13 cellular contexts compared by ENCODE assay signal in the genomic region with DNA sequence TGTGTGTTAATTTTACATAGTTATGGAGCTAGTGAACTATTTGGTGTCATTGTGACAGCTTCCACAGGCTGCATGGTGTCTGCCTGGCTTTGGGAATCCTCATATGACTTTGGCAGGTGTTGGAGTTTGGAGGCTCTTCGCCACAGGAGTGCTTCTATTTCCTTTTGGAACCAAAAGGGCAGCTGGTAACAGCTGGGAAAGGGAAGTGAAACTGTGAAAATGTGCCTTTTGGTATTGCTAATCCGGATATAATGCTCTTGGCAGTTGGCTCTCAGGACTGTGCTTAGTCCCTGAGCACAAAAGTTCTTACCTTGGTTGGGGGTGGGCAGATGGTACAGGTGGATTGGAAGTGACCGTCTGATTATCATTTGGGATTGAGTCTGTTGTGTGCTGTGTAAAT. TPM values are rescaled to one million over a fixed set of nuclear protein-coding genes. Genes with fewer than 3 reads are reported as not detected.
DNase-seq lines count a peak whose midpoint lies in the region; ATAC-seq and TF ChIP-seq lines count a peak whose summit lies in the region.
"Had no signal": no experiment of that assay in that cellular context is flagged by ENCODE, and none has a peak within 500 bp of the region (broad histone marks: within the 10 kb centered on the region; RNA-seq: fewer than 3 reads in every experiment).

No MANE protein-coding gene starts in this region.

- intact Hi-C loops in activated T-helper 1 cell treated with anti-CD3 and anti-CD28 coated beads, Interleukin-12 subunit alpha, Interleukin-12 subunit beta, Interleukin-2, Interleukin-4 antibody, amounts not matched to agents 30 ng/mL and 10 ng/mL and 1 ng/mL, durations not matched to agents 14 hours and 24 hours and 36 hours (cut with micrococcal nuclease) = no loop called here

- no peaks in the 10 kb centered on the region for H3K9me3 ChIP-seq in CD8-positive, alpha-beta memory T cell (ENCODE audit: low read length)
- H3K9me3 ChIP-seq: vagina had no signal

- no peak for DNase-seq in CD8-positive, alpha-beta memory T cell
- DNase-seq in activated T-helper 1 cell treated with anti-CD3 and anti-CD28 coated beads, Interleukin-12 subunit alpha, Interleukin-12 subunit beta, Interleukin-2, Interleukin-4 antibody, amounts not matched to agents 30 ng/mL and 10 ng/mL and 1 ng/mL, durations not matched to agents 14 hours and 24 hours and 36 hours (ENCODE audit: low spot score) = no peak
- DNase-seq in erythroblast (lab: John Stamatoyannopoulos, UW) (no peak), cerebellar cortex (ENCODE audit: low spot score) (no peak), chondrocyte (ENCODE audit: low spot score) (no peak)
- DNase-seq: activated naive CD4-positive, alpha-beta T cell treated with Interleukin-2 at 50 U/mL for 16 hours; stimulated activated CD4-positive, alpha-beta T cell treated with anti-CD3 and anti-CD28 coated beads, Interleukin-2, amount 100 ng/mL, for 24 hours had no signal

- no peak for TF ChIP-seq POLR2A in erythroblast (IDR thresholded peaks at IDR 0.05; ENCODE audit: low read length)

- H3K27ac ChIP-seq in CD8-positive, alpha-beta memory T cell (ENCODE audit: low read depth, low read length) = no peak overlapping the region
- H3K27ac ChIP-seq: C4-2B, vagina had no signal

- no peak overlapping the region for H3K4me3 ChIP-seq in CD8-positive, alpha-beta memory T cell (ENCODE audit: low read length)
- H3K4me3 ChIP-seq: lung, vagina had no signal

- CTCF ChIA-PET in CD8-positive, alpha-beta memory T cell (lab: Charles Lee) = interaction anchor here (1.6 to 1.9 kb wide), 2 partner anchors 18 to 245 kb away, joined by 4 read pairs; a partner anchor contains a TSS

- H3K4me1 Mint-ChIP-seq in CD8-positive, alpha-beta memory T cell = peaks cover 27 to 50% (median 38%) of the 10 kb centered on the region in 3 donors
- peaks cover 33% of the 10 kb centered on the region for H3K4me1 Mint-ChIP-seq in activated T-helper 1 cell treated with anti-CD3 and anti-CD28 coated beads, Interleukin-12 subunit alpha, Interleukin-12 subunit beta, Interleukin-2, Interleukin-4 antibody, amounts not matched to agents 30 ng/mL and 10 ng/mL and 1 ng/mL, durations not matched to agents 14 hours and 24 hours and 36 hours (ENCODE audit: low read depth)
- H3K4me1 Mint-ChIP-seq in chondrocyte (ENCODE audit: low read depth) = no peaks in the 10 kb centered on the region

- H3K4me3 Mint-ChIP-seq in CD8-positive, alpha-beta memory T cell = no peak overlapping the region
- no peak overlapping the region for H3K4me3 Mint-ChIP-seq in activated T-helper 1 cell treated with anti-CD3 and anti-CD28 coated beads, Interleukin-12 subunit alpha, Interleukin-12 subunit beta, Interleukin-2, Interleukin-4 antibody, amounts not matched to agents 30 ng/mL and 10 ng/mL and 1 ng/mL, durations not matched to agents 14 hours and 24 hours and 36 hours
- H3K4me3 Mint-ChIP-seq in chondrocyte (ENCODE audit: unreplicated experiment) = no peak overlapping the region

- peaks cover 10% of the 10 kb centered on the region for H3K4me1 ChIP-seq in CD8-positive, alpha-beta memory T cell (ENCODE audit: insufficient read depth, low read length)
- H3K4me1 ChIP-seq: vagina had no signal

- peaks cover under 1 to 74% (median 21%) of the 10 kb centered on the region in 3 donors for H3K36me3 Mint-ChIP-seq in CD8-positive, alpha-beta memory T cell
- peaks cover 19% of the 10 kb centered on the region for H3K36me3 Mint-ChIP-seq in activated T-helper 1 cell treated with anti-CD3 and anti-CD28 coated beads, Interleukin-12 subunit alpha, Interleukin-12 subunit beta, Interleukin-2, Interleukin-4 antibody, amounts not matched to agents 30 ng/mL and 10 ng/mL and 1 ng/mL, durations not matched to agents 14 hours and 24 hours and 36 hours (ENCODE audit: low read depth)
- H3K36me3 Mint-ChIP-seq in chondrocyte (ENCODE audit: low read depth) = peaks cover 8% of the 10 kb centered on the region

- no peaks in the 10 kb centered on the region for H3K27me3 Mint-ChIP-seq in CD8-positive, alpha-beta memory T cell
- H3K27me3 Mint-ChIP-seq in activated T-helper 1 cell treated with anti-CD3 and anti-CD28 coated beads, Interleukin-12 subunit alpha, Interleukin-12 subunit beta, Interleukin-2, Interleukin-4 antibody, amounts not matched to agents 30 ng/mL and 10 ng/mL and 1 ng/mL, durations not matched to agents 14 hours and 24 hours and 36 hours (ENCODE audit: insufficient read depth) = no peaks in the 10 kb centered on the region
- no peaks in the 10 kb centered on the region for H3K27me3 Mint-ChIP-seq in chondrocyte (ENCODE audit: low read depth)

- POLR2A ChIA-PET in CD8-positive, alpha-beta memory T cell (lab: Charles Lee) = no interaction called here

- no peaks in the 10 kb centered on the region for H3K9me3 Mint-ChIP-seq in CD8-positive, alpha-beta memory T cell
- H3K9me3 Mint-ChIP-seq in activated T-helper 1 cell treated with anti-CD3 and anti-CD28 coated beads, Interleukin-12 subunit alpha, Interleukin-12 subunit beta, Interleukin-2, Interleukin-4 antibody, amounts not matched to agents 30 ng/mL and 10 ng/mL and 1 ng/mL, durations not matched to agents 14 hours and 24 hours and 36 hours = no peaks in the 10 kb centered on the region
- H3K9me3 Mint-ChIP-seq in chondrocyte (ENCODE audit: low read depth) = no peaks in the 10 kb centered on the region

- TF ChIP-seq CTCF in chondrocyte (IDR thresholded peaks at IDR 0.05) = no peak

- peak overlapping the region in 6 of 8 donors; percentile 19 to 84 (median 38) for H3K27ac Mint-ChIP-seq in CD8-positive, alpha-beta memory T cell
- peak overlapping the region; percentile 13 for H3K27ac Mint-ChIP-seq in activated T-helper 1 cell treated with anti-CD3 and anti-CD28 coated beads, Interleukin-12 subunit alpha, Interleukin-12 subunit beta, Interleukin-2, Interleukin-4 antibody, amounts not matched to agents 30 ng/mL and 10 ng/mL and 1 ng/mL, durations not matched to agents 14 hours and 24 hours and 36 hours
- no peak overlapping the region for H3K27ac Mint-ChIP-seq in chondrocyte (ENCODE audit: unreplicated experiment)

- ATAC-seq in GM19468 (IDR thresholded peaks at IDR 0.05; ENCODE audit: extremely low read depth, unreplicated experiment) = peak; percentile 38
- ATAC-seq in HG03342 (IDR thresholded peaks at IDR 0.05; ENCODE audit: unreplicated experiment) = peak; percentile 71
- ATAC-seq in HG02970 (IDR thresholded peaks at IDR 0.05; ENCODE audit: low FRiP score, unreplicated experiment) = no peak

- no peaks in the 10 kb centered on the region for H3K27me3 ChIP-seq in CD8-positive, alpha-beta memory T cell (ENCODE audit: insufficient read depth, low read length, poor library complexity, severe bottlenecking)
- H3K27me3 ChIP-seq: vagina had no signal

- H3K36me3 ChIP-seq in CD8-positive, alpha-beta memory T cell (ENCODE audit: insufficient read depth, low read length) = peaks cover 14% of the 10 kb centered on the region

RNA-seq across cellular contexts. Expression of a gene that starts 18.1 kb away (rescaled TPM):
- total RNA-seq in CD8-positive, alpha-beta memory T cell = 10 to 100 TPM; 29.1 to 30.4 TPM
- 46.3 TPM for polyA plus RNA-seq in CD8-positive, alpha-beta memory T cell
- 21.9 and 22.0 TPM in 2 replicates for total RNA-seq in activated T-helper 1 cell treated with anti-CD3 and anti-CD28 coated beads, Interleukin-12 subunit alpha, Interleukin-12 subunit beta, Interleukin-2, Interleukin-4 antibody, amounts not matched to agents 30 ng/mL and 10 ng/mL and 1 ng/mL, durations not matched to agents 14 hours and 24 hours and 36 hours
- 17.8 to 19.4 TPM (median 18.1 TPM) in 3 replicates for total RNA-seq in chondrocyte

RNA-seq across cellular contexts. Expression of a gene that starts 18.2 kb away (rescaled TPM):
- total RNA-seq in CD8-positive, alpha-beta memory T cell = 10 to 100 TPM; 18.7 to 19.0 TPM
- 50.6 TPM for polyA plus RNA-seq in CD8-positive, alpha-beta memory T cell
- total RNA-seq in activated T-helper 1 cell treated with anti-CD3 and anti-CD28 coated beads, Interleukin-12 subunit alpha, Interleukin-12 subunit beta, Interleukin-2, Interleukin-4 antibody, amounts not matched to agents 30 ng/mL and 10 ng/mL and 1 ng/mL, durations not matched to agents 14 hours and 24 hours and 36 hours = 16.4 and 16.5 TPM in 2 replicates
- total RNA-seq in chondrocyte = 15.4 to 17.3 TPM (median 15.9 TPM) in 3 replicates
